ENCODE assay signal across 11 cellular contexts in genomic region chr2:60268032-60268431, GRCh38.
"Had no signal": no experiment of that assay in that cellular context is flagged by ENCODE, and none has a peak within 500 bp of the region (broad histone marks: within the 10 kb centered on the region; RNA-seq: fewer than 3 reads in every experiment).

No MANE protein-coding gene starts in this region.

- H3K9ac ChIP-seq: GM23248 had no signal

- H3K27ac ChIP-seq: GM23248 had no signal

- FAIRE-seq: H1, H54 had no signal

- H3K36me3 ChIP-seq: HAP-1 had no signal

- H3K9me3 ChIP-seq: HAP-1 had no signal

- H2AFZ ChIP-seq: GM23248, GM23338 had no signal

- ATAC-seq: GM23338, HCT116 had no signal

- DNase-seq: GM23248, GOT3, H7, H9, HCEC 1CT, HFFc6 had no signal

- H3K27ac Mint-ChIP-seq: GM23338, H9, HFFc6 had no signal

- H3K4me2 ChIP-seq: GM23338 had no signal

- H3K4me3 ChIP-seq: GM23248, GM23338, HAP-1 had no signal

- H3K4me3 Mint-ChIP-seq: GM23338, H9, HFFc6 had no signal

- H3K4me1 ChIP-seq: HAP-1 had no signal
